ENCODE assay signal across 8 cellular contexts in the genomic region with DNA sequence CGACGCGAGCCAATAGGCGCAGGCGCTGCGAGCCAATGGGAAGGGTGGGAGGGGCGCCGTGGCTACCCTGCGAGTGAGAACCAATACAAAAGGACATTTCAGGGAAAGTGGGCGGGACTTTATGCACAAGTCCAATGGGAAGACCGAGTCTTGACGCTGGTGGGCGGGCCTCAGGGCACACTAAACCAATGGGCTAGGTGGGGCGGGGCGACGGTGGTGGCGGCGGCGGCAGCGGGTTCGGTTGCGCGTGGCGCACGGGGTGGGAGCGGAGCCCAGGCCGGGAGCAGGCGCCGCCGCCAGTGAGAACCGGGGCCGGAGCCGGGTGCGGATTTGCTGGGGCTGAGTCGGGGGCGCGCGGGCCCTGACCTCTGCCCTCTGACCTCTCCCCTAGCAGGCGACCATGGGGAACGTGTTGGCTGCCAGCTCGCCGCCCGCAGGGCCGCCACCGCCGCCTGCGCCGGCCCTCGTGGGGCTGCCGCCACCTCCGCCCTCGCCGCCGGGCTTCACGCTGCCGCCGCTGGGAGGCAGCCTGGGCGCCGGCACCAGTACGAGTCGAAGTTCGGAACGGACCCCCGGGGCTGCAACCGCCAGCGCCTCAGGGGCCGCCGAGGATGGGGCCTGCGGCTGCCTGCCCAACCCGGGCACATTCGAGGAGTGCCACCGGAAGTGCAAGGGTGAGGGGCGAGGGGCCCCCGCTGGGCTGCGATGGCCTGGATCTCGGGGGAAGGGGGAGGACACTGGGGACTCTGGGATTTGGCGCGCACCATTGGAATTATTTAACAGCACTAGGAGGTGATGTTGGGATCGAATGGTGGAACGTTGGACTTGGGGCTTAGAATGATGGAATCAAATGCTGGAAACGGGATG. TPM values are rescaled to one million over a fixed set of nuclear protein-coding genes. Genes with fewer than 3 reads are reported as not detected.
A peak's percentile ranks its signal among the peaks of the same experiment; 100 is the strongest.
DNase-seq lines count a peak whose midpoint lies in the region; ATAC-seq and TF ChIP-seq lines count a peak whose summit lies in the region.

A gene (plus strand): TSS at position 239 of the 867 bp plus-strand sequence. CDS start 162 bp downstream, at position 401.

- CTCF ChIA-PET in CD8-positive, alpha-beta T cell (lab: Charles Lee), result interaction anchor here (1.3 to 1.5 kb wide), 2 partner anchors 7 to 11 kb away, joined by 3 read pairs; no protein-coding TSS in a partner anchor

- DNase-seq in CD8-positive, alpha-beta T cell, result peak in 5 of 7 experiments; percentile 100
- peak; percentile 75 for DNase-seq in Karpas-422
- DNase-seq in SW480 (ENCODE audit: low spot score), result peak; percentile 100
- DNase-seq in central memory CD8-positive, alpha-beta T cell (ENCODE audit: low spot score in 2 of 2), result peak in 1 of 2 donors; percentile 94
- DNase-seq in right lobe of liver, result peak in 2 of 3 donors; percentile 100
- DNase-seq in stimulated activated CD8-positive, alpha-beta memory T cell treated with anti-CD3 and anti-CD28 coated beads, Interleukin-15, amount 100 ng/mL, for 1 hour (ENCODE audit: low read depth), result peak; percentile 99
- no peak for DNase-seq in kidney glomerular epithelial cell (lab: John Stamatoyannopoulos, UW)

- peak within 1 kb of the TSS; percentile 60 for H3K4me3 ChIP-seq in CD8-positive, alpha-beta T cell (ENCODE audit: low read depth, low read length)
- H3K4me3 ChIP-seq in Karpas-422 (ENCODE audit: low read length) (peak within 1 kb of the TSS; percentile 88), right lobe of liver (peak within 1 kb of the TSS; percentile 70 to 97 (median 80))

- POLR2A ChIA-PET in CD8-positive, alpha-beta T cell (lab: Charles Lee), result interaction anchor here (0.5 to 1.3 kb wide), 3 partner anchors 24 to 64 kb away, joined by 3 to 5 read pairs (median 4); a partner anchor contains a TSS

- H3K9ac ChIP-seq in Karpas-422 (ENCODE audit: low read length), result peak within 1 kb of the TSS; percentile 78

- peaks cover 37% of the 10 kb centered on the region for H3K79me2 ChIP-seq in Karpas-422 (ENCODE audit: low read length)

- WGBS in right lobe of liver (ENCODE audit: insufficient coverage, low coverage, low lambda C conversion rate, missing lambda C conversion rate), result under 1% methylated on average over 19 of the region's 81 CpGs

- intact Hi-C loops in CD8-positive, alpha-beta T cell (cut with DNase I, micrococcal nuclease), result loop anchor here (1.0 to 10.0 kb wide), 10 partner anchors 24 to 1012 kb away; a partner anchor contains a TSS
- intact Hi-C loops in right lobe of liver (cut with DNase I), result no loop called here

- no peaks in the 10 kb centered on the region for H3K27me3 Mint-ChIP-seq in CD8-positive, alpha-beta T cell (ENCODE audit: low read depth)
- H3K27me3 Mint-ChIP-seq in central memory CD8-positive, alpha-beta T cell, result no peaks in the 10 kb centered on the region

- H3K9me3 ChIP-seq in CD8-positive, alpha-beta T cell (ENCODE audit: low read length), result no peaks in the 10 kb centered on the region
- no peaks in the 10 kb centered on the region for H3K9me3 ChIP-seq in Karpas-422 (ENCODE audit: low read length)
- H3K9me3 ChIP-seq in right lobe of liver, result no peaks in the 10 kb centered on the region

- H2AFZ ChIP-seq in Karpas-422 (ENCODE audit: low read length), result peak within 1 kb of the TSS; percentile 82; the same call in 1 of the 2 replicates

- no peaks in the 10 kb centered on the region for H3K9me3 Mint-ChIP-seq in CD8-positive, alpha-beta T cell
- H3K9me3 Mint-ChIP-seq in central memory CD8-positive, alpha-beta T cell, result no peaks in the 10 kb centered on the region

- H3K4me2 ChIP-seq in Karpas-422 (ENCODE audit: low read depth, low read length, poor library complexity, severe bottlenecking), result peak within 1 kb of the TSS; percentile 84

- H3K27ac Mint-ChIP-seq in CD8-positive, alpha-beta T cell, result peak within 1 kb of the TSS; percentile 94
- peak within 1 kb of the TSS; percentile 76 for H3K27ac Mint-ChIP-seq in central memory CD8-positive, alpha-beta T cell (ENCODE audit: low read depth)

- peak; percentile 66 for TF ChIP-seq POLR2A in right lobe of liver (IDR thresholded peaks at IDR 0.05)

- peaks cover 30% of the 10 kb centered on the region for H3K36me3 ChIP-seq in CD8-positive, alpha-beta T cell (ENCODE audit: insufficient read depth, low read length)
- H3K36me3 ChIP-seq in Karpas-422 (ENCODE audit: insufficient read depth, low read length) (peaks cover 21% of the 10 kb centered on the region), right lobe of liver (peaks cover 0 to 43% (median 16%) of the 10 kb centered on the region in 4 donors)

- peaks cover 48% of the 10 kb centered on the region for H3K36me3 Mint-ChIP-seq in CD8-positive, alpha-beta T cell
- peaks cover 29% of the 10 kb centered on the region for H3K36me3 Mint-ChIP-seq in central memory CD8-positive, alpha-beta T cell (ENCODE audit: insufficient read depth)

- peak within 1 kb of the TSS; percentile 90 for H3K4me3 Mint-ChIP-seq in CD8-positive, alpha-beta T cell
- H3K4me3 Mint-ChIP-seq in central memory CD8-positive, alpha-beta T cell, result peak within 1 kb of the TSS; percentile 77

- peak within 1 kb of the TSS; percentile 89 for H3K27ac ChIP-seq in CD8-positive, alpha-beta T cell (ENCODE audit: low read depth, low read length)
- peak within 1 kb of the TSS; percentile 73 for H3K27ac ChIP-seq in Karpas-422 (ENCODE audit: low read length)
- H3K27ac ChIP-seq in right lobe of liver, result peak within 1 kb of the TSS; percentile 67 to 76 (median 69)

- H3K4me1 Mint-ChIP-seq in CD8-positive, alpha-beta T cell (ENCODE audit: low read depth), result peaks cover 27% of the 10 kb centered on the region
- H3K4me1 Mint-ChIP-seq in central memory CD8-positive, alpha-beta T cell, result peaks cover 35% of the 10 kb centered on the region

- H3K4me1 ChIP-seq in CD8-positive, alpha-beta T cell (ENCODE audit: insufficient read depth, low read length), result peaks cover 20% of the 10 kb centered on the region
- H3K4me1 ChIP-seq in Karpas-422 (ENCODE audit: low read length) (peaks cover 18% of the 10 kb centered on the region), right lobe of liver (peaks cover 0 to 23% (median 8%) of the 10 kb centered on the region in 4 donors)

- no peak for ATAC-seq in CD8-positive, alpha-beta T cell
- ATAC-seq in GM19438 (IDR thresholded peaks at IDR 0.05; ENCODE audit: low read depth, unreplicated experiment) (peak; percentile 60), right lobe of liver (peak in 1 of 4 donors; percentile 88)
- no peak for ATAC-seq in central memory CD8-positive, alpha-beta T cell (replicated peaks; ENCODE audit: extremely low read depth, poor library complexity, severe bottlenecking)

- no peak for TF ChIP-seq CTCF in CD8-positive, alpha-beta T cell (IDR thresholded peaks at IDR 0.05)
- TF ChIP-seq CTCF in right lobe of liver (IDR thresholded peaks at IDR 0.05), result peak in 1 of 4 donors; percentile 6

- no peaks in the 10 kb centered on the region for H3K9me2 ChIP-seq in Karpas-422 (replicated peaks; ENCODE audit: insufficient read depth, low read length)

- H4K20me1 ChIP-seq in Karpas-422 (ENCODE audit: insufficient read depth, low read depth, low read length), result peaks cover 21% of the 10 kb centered on the region

- no peaks in the 10 kb centered on the region for H3K27me3 ChIP-seq in CD8-positive, alpha-beta T cell (ENCODE audit: insufficient read depth, low read length)
- H3K27me3 ChIP-seq in Karpas-422 (ENCODE audit: low read length), result no peaks in the 10 kb centered on the region
- H3K27me3 ChIP-seq in right lobe of liver, result no peaks in the 10 kb centered on the region

RNA-seq across cellular contexts. Expression of the gene that starts here (rescaled TPM):
- total RNA-seq in CD8-positive, alpha-beta T cell, result 10 to 100 TPM; 25.8 to 27.4 TPM
- total RNA-seq in Karpas-422 (2014; rRNA removed; shearing (Covaris generic); ENCODE audit: low replicate concordance), result 25.6 and 64.7 TPM in 2 replicates
- total RNA-seq in right lobe of liver, result 10 to 100 TPM; 24.9 to 82.6 (median 26.7) TPM

Comparison
In these comparisons a context has a peak if more than half of its experiments do, and no peak if none do; other contexts are left out.
1. intact Hi-C loops: an anchor here in CD8-positive, alpha-beta T cell (1.0 to 10.0 kb wide); none called in right lobe of liver.